ENCODE assay signal across 8 cellular contexts in genomic region chr12:8950287-8950574, GRCh38. TPM values are rescaled to one million over a fixed set of nuclear protein-coding genes. Genes with fewer than 3 reads are reported as not detected.
DNase-seq lines count a peak whose midpoint lies in the region; ATAC-seq and TF ChIP-seq lines count a peak whose summit lies in the region.

No MANE protein-coding gene starts in this region.

- H4K20me1 ChIP-seq in Loucy (ENCODE audit: insufficient read depth, low read length, poor library complexity, severe bottlenecking), result peaks cover 39% of the 10 kb centered on the region

- peaks cover 26 to 52% (median 48%) of the 10 kb centered on the region in 3 donors for H3K4me1 Mint-ChIP-seq in naive B cell

- no peaks in the 10 kb centered on the region for H3K27me3 ChIP-seq in Loucy (ENCODE audit: insufficient read depth, low read length, poor library complexity, severe bottlenecking)

- peak overlapping the region; percentile 95 for H3K4me3 ChIP-seq in Loucy (ENCODE audit: low read length, poor library complexity, severe bottlenecking)

- DNase-seq in caudate nucleus (lab: John Stamatoyannopoulos, UW) (no peak), naive B cell (no peak), activated gamma-delta T cell treated with Interleukin-2 at 50 U/mL for 16 hours (no peak)
- no peak for DNase-seq in activated CD4-positive, CD25-positive, alpha-beta regulatory T cell (lab: John Stamatoyannopoulos, UW)

- peaks cover 12% of the 10 kb centered on the region; the same call in 1 of the 2 replicates for H3K36me3 ChIP-seq in Loucy (ENCODE audit: insufficient read depth, low read length)

- peak overlapping the region; percentile 91 to 99 (median 98) for H3K27ac Mint-ChIP-seq in naive B cell

- peak overlapping the region; percentile 94 for H2AFZ ChIP-seq in Loucy (ENCODE audit: low read length)

- no peaks in the 10 kb centered on the region for H3K9me2 ChIP-seq in Loucy (replicated peaks; ENCODE audit: low read depth, low read length)

- H3K27ac ChIP-seq in 22Rv1 (peak overlapping the region; percentile 91), caudate nucleus (ENCODE audit: low read depth, low read length) (peak overlapping the region; percentile 99)

- H3K79me2 ChIP-seq in Loucy (ENCODE audit: insufficient read depth, low read length), result peaks cover 46% of the 10 kb centered on the region

- peaks cover 7 to 9% of the 10 kb centered on the region in 2 donors for H3K36me3 Mint-ChIP-seq in naive B cell

- peaks cover 0 to 5% (median 0%) of the 10 kb centered on the region in 7 donors for H3K9me3 Mint-ChIP-seq in naive B cell

- H3K9ac ChIP-seq in Loucy (ENCODE audit: low read depth, low read length, poor library complexity, severe bottlenecking), result peak overlapping the region; percentile 95

- peaks cover 44% of the 10 kb centered on the region for H3K4me1 ChIP-seq in Loucy (ENCODE audit: insufficient read depth, low read length, poor library complexity, severe bottlenecking)

- H3K4me2 ChIP-seq in Loucy (ENCODE audit: low read depth, low read length, poor library complexity, severe bottlenecking), result peak overlapping the region; percentile 79

- TF ChIP-seq CTCF in 22Rv1 (IDR thresholded peaks at IDR 0.05) (peak; percentile 61), Loucy (conservative IDR thresholded peaks at IDR 0.05; ENCODE audit: low read length) (no peak)

- H3K4me3 Mint-ChIP-seq in naive B cell, result peak overlapping the region; percentile 93 to 100 (median 98)

- no peaks in the 10 kb centered on the region for H3K27me3 Mint-ChIP-seq in naive B cell

- peaks cover 4% of the 10 kb centered on the region; the same call in 1 of the 2 replicates for H3K9me3 ChIP-seq in Loucy (ENCODE audit: insufficient read depth, low read depth, low read length)

- ATAC-seq in GM18907 (IDR thresholded peaks at IDR 0.05; ENCODE audit: unreplicated experiment), result peak; percentile 10
- ATAC-seq in naive B cell (ENCODE audit: low read depth in 2 of 2), result peak; percentile 32 to 34
- no peak for ATAC-seq in HG03565 (IDR thresholded peaks at IDR 0.05; ENCODE audit: unreplicated experiment)

- H3F3A ChIP-seq in Loucy (ENCODE audit: low read depth), result no peaks in the 10 kb centered on the region

RNA-seq across cellular contexts. Expression of gene M6PR, which starts 0.8 kb away (rescaled TPM):
- 100 to 1,000 TPM; 170 to 267 (median 192) TPM for polyA plus RNA-seq in naive B cell (ENCODE audit: low read depth in 6 of 6)

RNA-seq across cellular contexts. Expression of gene PHC1, which starts 35.9 kb away (rescaled TPM):
- polyA plus RNA-seq in naive B cell (ENCODE audit: low read depth in 6 of 6), result 10 to 100 TPM; 14.9 to 31.0 (median 18.8) TPM

RNA-seq across cellular contexts. Expression of gene KLRG1, which starts 39.1 kb away (rescaled TPM):
- polyA plus RNA-seq in naive B cell (ENCODE audit: low read depth in 6 of 6), result 1 to 10 TPM in 5 of 6 donors, under 1 TPM in 1; 0.40 to 7.1 (median 4.7) TPM
